In the genomic region with DNA sequence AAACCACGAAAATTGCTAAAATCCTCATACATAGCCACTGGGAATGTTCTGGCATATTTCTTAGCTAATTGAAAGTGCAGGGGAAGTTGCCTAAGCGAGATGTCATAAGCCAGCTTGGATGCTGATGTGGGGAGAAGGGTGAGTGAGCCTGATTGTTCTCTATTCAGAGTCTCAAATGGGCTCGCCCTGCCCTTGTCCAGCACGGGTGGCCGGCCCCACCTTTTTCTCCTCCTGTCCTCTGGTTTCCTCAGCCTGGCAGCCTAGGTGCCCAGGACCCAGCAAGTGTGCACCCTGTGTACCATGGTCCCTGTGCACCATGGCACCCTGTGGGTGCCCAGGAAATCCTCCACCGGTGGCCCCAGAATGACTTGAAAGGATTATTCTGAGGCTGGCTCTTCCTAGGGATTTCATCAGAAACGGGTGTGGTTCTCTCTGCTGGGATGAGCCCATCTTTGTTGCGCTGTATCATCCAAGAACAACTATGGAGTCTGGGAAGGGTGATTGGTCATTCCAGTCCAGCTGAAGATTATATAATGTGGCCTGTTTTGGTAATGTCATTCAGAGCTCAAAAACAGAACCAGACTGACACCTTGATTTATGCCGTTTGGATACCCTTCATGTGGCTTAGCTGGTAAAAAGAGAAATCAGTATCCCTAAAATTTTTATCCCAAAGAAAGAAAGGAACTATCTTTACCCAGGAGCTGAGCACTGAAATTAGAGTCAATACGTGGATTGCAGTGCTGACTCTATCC, we compare ENCODE assay signal across 8 cellular contexts.
DNase-seq lines count a peak whose midpoint lies in the region; ATAC-seq and TF ChIP-seq lines count a peak whose summit lies in the region.

No MANE protein-coding gene starts in this region.

- H2BK120ac ChIP-seq in mesenchymal stem cell (ENCODE audit: low read depth, low read length), result no peak overlapping the region

- no peak overlapping the region for H2BK5ac ChIP-seq in mesenchymal stem cell (ENCODE audit: low read depth, low read length, poor library complexity, severe bottlenecking)

- peak overlapping the region; percentile 87 for H3K27ac Mint-ChIP-seq in activated naive CD4-positive, alpha-beta T cell treated with anti-CD3 and anti-CD28 coated beads, Interleukin-2, amount 50 U/mL, for 24 hours

- ATAC-seq in GM21529 (IDR thresholded peaks at IDR 0.05; ENCODE audit: unreplicated experiment), result no peak
- no peak for ATAC-seq in GM18520 (IDR thresholded peaks at IDR 0.05; ENCODE audit: unreplicated experiment)
- ATAC-seq in HG03521 (IDR thresholded peaks at IDR 0.05; ENCODE audit: unreplicated experiment), result no peak

- no peak for TF ChIP-seq CTCF in breast epithelium (IDR thresholded peaks at IDR 0.05)

- H3K36me3 Mint-ChIP-seq in activated naive CD4-positive, alpha-beta T cell treated with anti-CD3 and anti-CD28 coated beads, Interleukin-2, amount 50 U/mL, for 24 hours, result peaks cover 12% of the 10 kb centered on the region

- DNase-seq in activated naive CD4-positive, alpha-beta T cell treated with Interleukin-2 at 50 U/mL for 16 hours, result no peak
- DNase-seq in breast epithelium (ENCODE audit: low spot score in 2 of 2) (no peak), mesenchymal stem cell (peak; percentile 38), iPS-NIHi7 (ENCODE audit: extremely low spot score) (no peak)

- no peaks in the 10 kb centered on the region for H3K36me3 ChIP-seq in breast epithelium
- no peaks in the 10 kb centered on the region for H3K36me3 ChIP-seq in mesenchymal stem cell (ENCODE audit: control insufficient read depth in 1 of 2, insufficient read depth in 2 of 2, low read depth in 1 of 2, low read length in 2 of 2)

- H3K27me3 ChIP-seq in breast epithelium, result no peaks in the 10 kb centered on the region
- no peaks in the 10 kb centered on the region for H3K27me3 ChIP-seq in mesenchymal stem cell (ENCODE audit: control insufficient read depth in 1 of 2, insufficient read depth in 1 of 2, low read length in 2 of 2)

- H2AK5ac ChIP-seq in mesenchymal stem cell (ENCODE audit: low read length, severe bottlenecking), result peak overlapping the region; percentile 99

- H3K27ac ChIP-seq in breast epithelium, result peak overlapping the region; percentile 65
- no peak overlapping the region for H3K27ac ChIP-seq in mesenchymal stem cell (ENCODE audit: low read length, poor library complexity, severe bottlenecking)

- no peak overlapping the region for H2AFZ ChIP-seq in mesenchymal stem cell (ENCODE audit: low read depth, low read length)

- peaks cover 94% of the 10 kb centered on the region for H3K4me1 Mint-ChIP-seq in activated naive CD4-positive, alpha-beta T cell treated with anti-CD3 and anti-CD28 coated beads, Interleukin-2, amount 50 U/mL, for 24 hours

- peak overlapping the region; percentile 60 for H2BK15ac ChIP-seq in mesenchymal stem cell (ENCODE audit: low read depth, poor library complexity, severe bottlenecking)

- intact Hi-C loops in breast epithelium (cut with DNase I; ENCODE audit: low total_unique reads), result no loop called here

- no peak overlapping the region for H3K4me3 ChIP-seq in breast epithelium
- no peak overlapping the region for H3K4me3 ChIP-seq in mesenchymal stem cell (ENCODE audit: insufficient read depth in 1 of 2, low read depth in 1 of 2, low read length in 2 of 2)

- 94% methylated on average over 8 of the region's 10 CpGs for WGBS in mesenchymal stem cell

- H3K23ac ChIP-seq in mesenchymal stem cell (ENCODE audit: low read length in 2 of 2), result no peak overlapping the region

- peak overlapping the region in 1 of 2 experiments; percentile 24 for H3K4ac ChIP-seq in mesenchymal stem cell (ENCODE audit: low read depth in 1 of 2, low read length in 2 of 2)

- peak overlapping the region; percentile 73 for H3K4me3 Mint-ChIP-seq in activated naive CD4-positive, alpha-beta T cell treated with anti-CD3 and anti-CD28 coated beads, Interleukin-2, amount 50 U/mL, for 24 hours

- peak overlapping the region; percentile 11 to 23 for H3K18ac ChIP-seq in mesenchymal stem cell (ENCODE audit: low read depth in 1 of 2, low read length in 2 of 2)

- no peak overlapping the region for H3K9ac ChIP-seq in mesenchymal stem cell (ENCODE audit: low read length)

- no peak overlapping the region for H3K14ac ChIP-seq in mesenchymal stem cell (ENCODE audit: low read length in 2 of 2)

- peaks cover 5% of the 10 kb centered on the region for H3K9me3 Mint-ChIP-seq in activated naive CD4-positive, alpha-beta T cell treated with anti-CD3 and anti-CD28 coated beads, Interleukin-2, amount 50 U/mL, for 24 hours

- H3K27me3 Mint-ChIP-seq in activated naive CD4-positive, alpha-beta T cell treated with anti-CD3 and anti-CD28 coated beads, Interleukin-2, amount 50 U/mL, for 24 hours, result no peaks in the 10 kb centered on the region

- H3K79me1 ChIP-seq in mesenchymal stem cell (replicated peaks; ENCODE audit: low read length, poor library complexity, severe bottlenecking), result no peaks in the 10 kb centered on the region

- H3K4me1 ChIP-seq in breast epithelium (peaks cover 0 to 10% of the 10 kb centered on the region in 2 donors), mesenchymal stem cell (ENCODE audit: control insufficient read depth, insufficient read depth, low read depth, low read length) (peaks cover 34% of the 10 kb centered on the region)

- H4K8ac ChIP-seq in mesenchymal stem cell (ENCODE audit: low read length), result no peak overlapping the region

- TF ChIP-seq POLR2A in breast epithelium (IDR thresholded peaks at IDR 0.05), result no peak

- no peak overlapping the region for H3K4me2 ChIP-seq in mesenchymal stem cell (ENCODE audit: low read length, poor library complexity, severe bottlenecking)

- H4K91ac ChIP-seq in mesenchymal stem cell (ENCODE audit: low read length), result peak overlapping the region; percentile 30

- peak overlapping the region in 1 of 2 experiments; percentile 78 for H2BK12ac ChIP-seq in mesenchymal stem cell (ENCODE audit: low read length in 2 of 2)

- no peaks in the 10 kb centered on the region for H3K9me3 ChIP-seq in breast epithelium
- no peaks in the 10 kb centered on the region for H3K9me3 ChIP-seq in mesenchymal stem cell (ENCODE audit: control insufficient read depth, low read length)
